Comparison of ENCODE assay signal across 23 cellular contexts in the genomic region with DNA sequence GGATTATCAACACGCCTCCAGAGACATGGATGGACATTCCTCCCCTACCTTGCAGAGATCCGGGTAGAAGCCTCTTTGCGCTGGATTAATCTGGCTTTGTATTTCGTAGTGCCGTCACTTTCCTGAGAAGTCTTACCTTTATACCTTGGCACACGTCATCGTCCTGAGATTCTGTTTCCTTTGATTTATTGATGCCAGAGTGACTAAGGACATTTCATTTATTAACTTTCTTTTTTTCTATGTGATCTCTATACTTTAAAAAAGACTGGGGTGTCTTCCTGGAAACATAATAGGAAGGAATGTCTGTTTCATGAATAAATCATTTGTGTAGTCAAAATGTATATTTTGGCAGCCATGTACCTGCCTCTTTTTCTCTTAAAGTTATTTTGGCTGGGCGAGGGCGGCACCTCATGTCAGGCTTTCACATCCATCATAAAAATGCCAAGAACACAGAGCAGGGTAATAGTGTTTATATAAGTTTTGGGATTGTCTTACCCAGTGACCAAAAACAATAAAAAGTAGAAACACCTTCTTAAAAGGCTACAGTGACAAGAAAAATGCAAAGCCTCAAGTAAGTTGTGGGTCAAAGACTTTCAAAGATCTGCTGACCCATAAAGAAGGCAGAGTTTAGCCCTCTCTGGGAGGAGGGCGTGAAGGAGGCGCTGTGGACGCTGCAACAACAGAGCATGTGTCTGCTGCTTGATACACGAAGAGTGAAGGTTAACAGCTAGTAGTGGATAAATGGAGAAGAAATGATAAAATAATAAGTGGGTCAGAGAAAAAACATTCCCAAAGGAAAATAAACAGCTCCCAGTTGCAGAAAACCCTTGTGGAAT.
A peak's percentile ranks its signal among the peaks of the same experiment; 100 is the strongest.
DNase-seq lines count a peak whose midpoint lies in the region; ATAC-seq, FAIRE-seq and TF ChIP-seq lines count a peak whose summit lies in the region.
"Had no signal": no experiment of that assay in that cellular context is flagged by ENCODE, and none has a peak within 500 bp of the region (broad histone marks: within the 10 kb centered on the region; RNA-seq: fewer than 3 reads in every experiment).

No MANE protein-coding gene starts in this region.

- H3K4me1 Mint-ChIP-seq in neural crest cell = peaks cover 61% of the 10 kb centered on the region
- H3K4me1 Mint-ChIP-seq: activated B cell treated with CpG ODN at 0.5 μM for 24 hours; activated naive CD4-positive, alpha-beta T cell treated with anti-CD3 and anti-CD28 coated beads, Interleukin-2, amount 10 ng/mL, durations not matched to agents 7 days and 5 days; naive B cell had no signal

- peak; percentile 93 for DNase-seq in Caki2 (ENCODE audit: low read depth)
- peak in 1 of 2 donors; percentile 28 for DNase-seq in foreskin keratinocyte
- DNase-seq in neural crest cell (ENCODE audit: low read depth, low spot score) = no peak
- DNase-seq in RWPE1 (ENCODE audit: low spot score) = no peak
- DNase-seq in DMS79 (lab: John Stamatoyannopoulos, UW) = no peak
- DNase-seq in RCC 7860 (ENCODE audit: low spot score) = no peak
- DNase-seq: activated B cell treated with CpG ODN at 0.5 μM for 24 hours; activated CD4-positive, alpha-beta memory T cell treated with anti-CD3 and anti-CD28 coated beads for 36 hours; activated naive CD4-positive, alpha-beta T cell treated with anti-CD3 and anti-CD28 coated beads, Interleukin-2, amount 10 ng/mL, durations not matched to agents 7 days and 5 days; aorta; cerebellar nuclear complex; effector memory CD8-positive, alpha-beta T cell; GDM1; heart left ventricle; naive B cell; NCI-H1436; PC-3; stimulated activated CD4-positive, alpha-beta T cell treated with anti-CD3 and anti-CD28 coated beads, Interleukin-4, amount 100 ng/mL, for 24 hours had no signal

- H3K9me3 Mint-ChIP-seq in neural crest cell = peaks cover 3% of the 10 kb centered on the region
- H3K9me3 Mint-ChIP-seq: activated B cell treated with CpG ODN at 0.5 μM for 24 hours; activated CD4-positive, alpha-beta memory T cell treated with anti-CD3 and anti-CD28 coated beads for 36 hours; activated naive CD4-positive, alpha-beta T cell treated with anti-CD3 and anti-CD28 coated beads, Interleukin-2, amount 10 ng/mL, durations not matched to agents 7 days and 5 days; effector memory CD8-positive, alpha-beta T cell; naive B cell had no signal

- H3K4me3 Mint-ChIP-seq in neural crest cell = peak overlapping the region; percentile 29
- H3K4me3 Mint-ChIP-seq: activated B cell treated with CpG ODN at 0.5 μM for 24 hours; activated CD4-positive, alpha-beta memory T cell treated with anti-CD3 and anti-CD28 coated beads for 36 hours; activated naive CD4-positive, alpha-beta T cell treated with anti-CD3 and anti-CD28 coated beads, Interleukin-2, amount 10 ng/mL, durations not matched to agents 7 days and 5 days; effector memory CD8-positive, alpha-beta T cell; naive B cell had no signal

- TF ChIP-seq CTCF in foreskin keratinocyte (conservative IDR thresholded peaks at IDR 0.05) (no peak), neural crest cell (conservative IDR thresholded peaks at IDR 0.05) (no peak), RWPE1 (conservative IDR thresholded peaks at IDR 0.05; ENCODE audit: low read depth) (no peak)

- peak; percentile 22; the same call in 1 of the 2 replicates for TF ChIP-seq RAD21 in Ishikawa (IDR thresholded peaks at IDR 0.05; ENCODE audit: low read depth)

- peak overlapping the region; percentile 13 for H3K27ac Mint-ChIP-seq in neural crest cell (ENCODE audit: unreplicated experiment)
- H3K27ac Mint-ChIP-seq: activated B cell treated with CpG ODN at 0.5 μM for 24 hours; activated CD4-positive, alpha-beta memory T cell treated with anti-CD3 and anti-CD28 coated beads for 36 hours; activated naive CD4-positive, alpha-beta T cell treated with anti-CD3 and anti-CD28 coated beads, Interleukin-2, amount 10 ng/mL, durations not matched to agents 7 days and 5 days; effector memory CD8-positive, alpha-beta T cell; naive B cell had no signal

- no peaks in the 10 kb centered on the region for H3K27me3 ChIP-seq in foreskin keratinocyte
- H3K27me3 ChIP-seq: heart left ventricle, SJSA1 had no signal

- peak; percentile 98 for TF ChIP-seq EP300 in Ishikawa (IDR thresholded peaks at IDR 0.05; ENCODE audit: borderline replicate concordance)

- in situ Hi-C loops in Caki2 (cut with HindIII; ENCODE audit: low pct_unique_long_range_greater_than_20kb, low sequenced_read_pairs) = no loop called here

- peaks cover 6% of the 10 kb centered on the region for H3K36me3 Mint-ChIP-seq in neural crest cell (ENCODE audit: low read depth)
- H3K36me3 Mint-ChIP-seq: activated CD4-positive, alpha-beta memory T cell treated with anti-CD3 and anti-CD28 coated beads for 36 hours; activated naive CD4-positive, alpha-beta T cell treated with anti-CD3 and anti-CD28 coated beads, Interleukin-2, amount 10 ng/mL, durations not matched to agents 7 days and 5 days; naive B cell had no signal

- peak; percentile 32 for ATAC-seq in foreskin keratinocyte
- no peak for ATAC-seq in HG02798 (IDR thresholded peaks at IDR 0.05; ENCODE audit: poor library complexity, unreplicated experiment)
- ATAC-seq: effector memory CD8-positive, alpha-beta T cell; heart left ventricle; HepG2; PC-3 had no signal

- no peak for FAIRE-seq in RCC 7860 (lab: Jason Lieb, UNC)
- FAIRE-seq: A204.1, HepG2 had no signal

- CTCF ChIA-PET in RWPE1 (lab: Yijun Ruan, JAX) = no interaction called here

- H3K27ac ChIP-seq in foreskin keratinocyte (no peak overlapping the region), RWPE1 (no peak overlapping the region)
- H3K27ac ChIP-seq: SJSA1 had no signal

- no peaks in the 10 kb centered on the region for H3K27me3 Mint-ChIP-seq in neural crest cell (ENCODE audit: low read depth)

- POLR2A ChIA-PET in RWPE1 (lab: Yijun Ruan, JAX; ENCODE audit: low non-redundant PET) = no interaction called here

- H3K4me1 ChIP-seq in foreskin keratinocyte = peaks cover 14% of the 10 kb centered on the region

TF ChIP-seq in Ishikawa, 13 proteins besides CTCF, POLR2A, EP300 and RAD21:
- TF ChIP-seq TCF12 (IDR thresholded peaks at IDR 0.05; ENCODE audit: low read depth) = peak; percentile 98
- TF ChIP-seq CEBPB (IDR thresholded peaks at IDR 0.05) = no peak; the same call in 1 of the 2 replicates
- TF ChIP-seq EGR1 (IDR thresholded peaks at IDR 0.05) = no peak; the same call in 1 of the 2 replicates
- peak; percentile 97 for TF ChIP-seq NFIC (IDR thresholded peaks at IDR 0.05)
- TF ChIP-seq CREB1 (IDR thresholded peaks at IDR 0.05; ENCODE audit: low read depth) = peak; percentile 58
- no peak for TF ChIP-seq TAF1 (IDR thresholded peaks at IDR 0.05; ENCODE audit: low read depth)
- TF ChIP-seq, protein P1, sequence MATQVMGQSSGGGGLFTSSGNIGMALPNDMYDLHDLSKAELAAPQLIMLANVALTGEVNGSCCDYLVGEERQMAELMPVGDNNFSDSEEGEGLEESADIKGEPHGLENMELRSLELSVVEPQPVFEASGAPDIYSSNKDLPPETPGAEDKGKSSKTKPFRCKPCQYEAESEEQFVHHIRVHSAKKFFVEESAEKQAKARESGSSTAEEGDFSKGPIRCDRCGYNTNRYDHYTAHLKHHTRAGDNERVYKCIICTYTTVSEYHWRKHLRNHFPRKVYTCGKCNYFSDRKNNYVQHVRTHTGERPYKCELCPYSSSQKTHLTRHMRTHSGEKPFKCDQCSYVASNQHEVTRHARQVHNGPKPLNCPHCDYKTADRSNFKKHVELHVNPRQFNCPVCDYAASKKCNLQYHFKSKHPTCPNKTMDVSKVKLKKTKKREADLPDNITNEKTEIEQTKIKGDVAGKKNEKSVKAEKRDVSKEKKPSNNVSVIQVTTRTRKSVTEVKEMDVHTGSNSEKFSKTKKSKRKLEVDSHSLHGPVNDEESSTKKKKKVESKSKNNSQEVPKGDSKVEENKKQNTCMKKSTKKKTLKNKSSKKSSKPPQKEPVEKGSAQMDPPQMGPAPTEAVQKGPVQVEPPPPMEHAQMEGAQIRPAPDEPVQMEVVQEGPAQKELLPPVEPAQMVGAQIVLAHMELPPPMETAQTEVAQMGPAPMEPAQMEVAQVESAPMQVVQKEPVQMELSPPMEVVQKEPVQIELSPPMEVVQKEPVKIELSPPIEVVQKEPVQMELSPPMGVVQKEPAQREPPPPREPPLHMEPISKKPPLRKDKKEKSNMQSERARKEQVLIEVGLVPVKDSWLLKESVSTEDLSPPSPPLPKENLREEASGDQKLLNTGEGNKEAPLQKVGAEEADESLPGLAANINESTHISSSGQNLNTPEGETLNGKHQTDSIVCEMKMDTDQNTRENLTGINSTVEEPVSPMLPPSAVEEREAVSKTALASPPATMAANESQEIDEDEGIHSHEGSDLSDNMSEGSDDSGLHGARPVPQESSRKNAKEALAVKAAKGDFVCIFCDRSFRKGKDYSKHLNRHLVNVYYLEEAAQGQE (IDR thresholded peaks at IDR 0.05; ENCODE audit: low read depth) = no peak
- peak; percentile 98 for TF ChIP-seq FOXM1 (IDR thresholded peaks at IDR 0.05; ENCODE audit: borderline replicate concordance, low read depth)
- no peak for TF ChIP-seq ZBTB7A (IDR thresholded peaks at IDR 0.05; ENCODE audit: low read depth)
- TF ChIP-seq YY1 (IDR thresholded peaks at IDR 0.05; ENCODE audit: low read depth) = no peak
- peak; percentile 87 for TF ChIP-seq TEAD4 (IDR thresholded peaks at IDR 0.05)
- no peak for TF ChIP-seq USF1 (IDR thresholded peaks at IDR 0.05)
- TF ChIP-seq, protein P2, sequence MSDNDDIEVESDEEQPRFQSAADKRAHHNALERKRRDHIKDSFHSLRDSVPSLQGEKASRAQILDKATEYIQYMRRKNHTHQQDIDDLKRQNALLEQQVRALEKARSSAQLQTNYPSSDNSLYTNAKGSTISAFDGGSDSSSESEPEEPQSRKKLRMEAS (IDR thresholded peaks at IDR 0.05) = peak; percentile 93
TF ChIP-seq in Ishikawa: peak in this region for 6.
